ENCODE assay signal across 11 cellular contexts in genomic region chr14:100067481-100067880, GRCh38. TPM values are rescaled to one million over a fixed set of nuclear protein-coding genes. Genes with fewer than 3 reads are reported as not detected.
DNase-seq lines count a peak whose midpoint lies in the region; ATAC-seq, FAIRE-seq and TF ChIP-seq lines count a peak whose summit lies in the region.
"Had no signal": no experiment of that assay in that cellular context is flagged by ENCODE, and none has a peak within 500 bp of the region (broad histone marks: within the 10 kb centered on the region; RNA-seq: fewer than 3 reads in every experiment).

No MANE protein-coding gene starts in this region.

- POLR2A ChIA-PET in CD4-positive, alpha-beta T cell (lab: Charles Lee), result interaction anchor here (0.8 to 49.3 kb wide), 6 partner anchors 6 to 587 kb away, joined by 3 to 1638 read pairs (median 46); partner anchors contain the start of genes CCNK, EVL and SETD3
- POLR2A ChIA-PET in GM12878 (lab: Charles Lee), result interaction anchor here (1.2 to 2.0 kb wide), 5 partner anchors 9 to 174 kb away, joined by 3 to 9 read pairs (median 5); no protein-coding TSS in a partner anchor

- H3K27ac ChIP-seq in CD4-positive, alpha-beta T cell (ENCODE audit: low read depth, low read length), result peak overlapping the region; percentile 96
- H3K27ac ChIP-seq in GM12878 (ENCODE audit: control insufficient read depth, insufficient read depth), result peak overlapping the region; percentile 84
- H3K27ac ChIP-seq: SK-N-MC had no signal

- H3F3A ChIP-seq in Loucy (ENCODE audit: low read depth), result peaks cover 38% of the 10 kb centered on the region

- TF ChIP-seq EP300 in GM12878 (IDR thresholded peaks at IDR 0.05; ENCODE audit: borderline replicate concordance in 1 of 2, control insufficient read depth in 1 of 2, low read depth in 2 of 2, low read length in 2 of 2), result no peak

- no peak for FAIRE-seq in GM12878 (lab: Jason Lieb, UNC)

- no peaks in the 10 kb centered on the region for H3K9me2 ChIP-seq in Loucy (replicated peaks; ENCODE audit: low read depth, low read length)

- ATAC-seq in CD4-positive, alpha-beta T cell (ENCODE audit: poor library complexity), result no peak
- ATAC-seq in GM12878, result peak; percentile 6
- no peak for ATAC-seq in HG03432 (IDR thresholded peaks at IDR 0.05; ENCODE audit: unreplicated experiment)

- H3K79me2 ChIP-seq in Loucy (ENCODE audit: insufficient read depth, low read length) (peaks cover 73% of the 10 kb centered on the region), GM12878 (ENCODE audit: control insufficient read depth, insufficient read depth, low read length) (peaks cover 77% of the 10 kb centered on the region)

- SMC1A ChIA-PET in GM12878 (lab: Charles Lee; ENCODE audit: uncharacterized antibody, unreplicated experiment), result interaction anchor here (0.6 to 3.0 kb wide), 12 partner anchors 12 to 93 kb away, joined by 3 to 13 read pairs (median 4); no protein-coding TSS in a partner anchor

- no peaks in the 10 kb centered on the region for H3K27me3 ChIP-seq in CD4-positive, alpha-beta T cell (ENCODE audit: control insufficient read depth, insufficient read depth, low read length)
- H3K27me3 ChIP-seq in Loucy (ENCODE audit: insufficient read depth, low read length, poor library complexity, severe bottlenecking), result no peaks in the 10 kb centered on the region
- H3K27me3 ChIP-seq in GM12878 (replicated peaks in 1 of 2; ENCODE audit: control insufficient read depth in 2 of 2, insufficient read depth in 2 of 2, low read length in 1 of 2), result no peaks in the 10 kb centered on the region

- no TSS peak for BruUV-seq in GM12878 (replicated peaks; lab: Mats Ljungman, UMichigan)

- in situ Hi-C loops in GM12878 (cut with MboI), result no loop called here

- H3K27me3 Mint-ChIP-seq in CD4-positive, alpha-beta T cell, result no peaks in the 10 kb centered on the region
- H3K27me3 Mint-ChIP-seq in neural crest cell (ENCODE audit: low read depth), result no peaks in the 10 kb centered on the region

- DNase-seq in CD4-positive, alpha-beta T cell, result no peak
- no peak for DNase-seq in GM12878 (ENCODE audit: low read depth, low spot score)
- no peak for DNase-seq in neural crest cell (ENCODE audit: low read depth, low spot score)
- no peak for DNase-seq in cerebellar nuclear complex (lab: John Stamatoyannopoulos, UW)
- DNase-seq in NCI-H1092 (lab: John Stamatoyannopoulos, UW), result no peak
- DNase-seq in KG1 (lab: John Stamatoyannopoulos, UW), result no peak
- DNase-seq: Karpas-422, NCI-H446 treated with DMSO at 0.1 percent for 48 hours had no signal

- H3K4me2 ChIP-seq in Loucy (ENCODE audit: low read depth, low read length, poor library complexity, severe bottlenecking), result peak overlapping the region; percentile 92
- H3K4me2 ChIP-seq in GM12878 (ENCODE audit: control insufficient read depth, insufficient read depth), result peak overlapping the region; percentile 93

- H3K4me3 Mint-ChIP-seq in CD4-positive, alpha-beta T cell, result peak overlapping the region; percentile 95
- H3K4me3 Mint-ChIP-seq in neural crest cell, result no peak overlapping the region

- peaks cover 85% of the 10 kb centered on the region for H3K4me1 Mint-ChIP-seq in CD4-positive, alpha-beta T cell (ENCODE audit: low read depth)
- peaks cover 30% of the 10 kb centered on the region for H3K4me1 Mint-ChIP-seq in neural crest cell

- H3K36me3 ChIP-seq in Loucy (ENCODE audit: insufficient read depth, low read length) (no peaks in the 10 kb centered on the region), GM12878 (ENCODE audit: control insufficient read depth in 2 of 2, insufficient read depth in 2 of 2, low read length in 1 of 2) (no peaks in the 10 kb centered on the region; a peak in 1 of 4 replicates)

- H2AFZ ChIP-seq in Loucy (ENCODE audit: low read length) (no peak overlapping the region), GM12878 (ENCODE audit: control insufficient read depth, low read depth, low read length) (no peak overlapping the region; the same call in 1 of the 2 replicates)

- H3K36me3 Mint-ChIP-seq in CD4-positive, alpha-beta T cell (ENCODE audit: low read depth), result peaks cover 70% of the 10 kb centered on the region
- no peaks in the 10 kb centered on the region for H3K36me3 Mint-ChIP-seq in neural crest cell (ENCODE audit: low read depth)

- peak overlapping the region; percentile 98 for H3K27ac Mint-ChIP-seq in CD4-positive, alpha-beta T cell
- peak overlapping the region; percentile 39 for H3K27ac Mint-ChIP-seq in neural crest cell (ENCODE audit: unreplicated experiment)

- H3K9me3 Mint-ChIP-seq in CD4-positive, alpha-beta T cell, result no peaks in the 10 kb centered on the region
- no peaks in the 10 kb centered on the region for H3K9me3 Mint-ChIP-seq in neural crest cell

- intact Hi-C loops in CD4-positive, alpha-beta T cell (cut with DNase I, micrococcal nuclease), result loop anchor here (5.0 kb wide), 3 partner anchors 170 to 805 kb away; partner anchors contain the start of gene YY1 (in 1 of the 2)
- intact Hi-C loops in GM12878 (cut with micrococcal nuclease; ENCODE audit: unreplicated experiment), result loop anchor here (5.0 kb wide), 4 partner anchors 70 to 310 kb away; partner anchors contain the start of genes WDR25 and YY1

- CTCF ChIA-PET in CD4-positive, alpha-beta T cell (lab: Charles Lee), result interaction anchor here (1.3 to 31.7 kb wide), 5 partner anchors 8 to 125 kb away, joined by 3 to 1090 read pairs (median 8); no protein-coding TSS in a partner anchor
- CTCF ChIA-PET in GM12878 (lab: Yijun Ruan, JAX), result interaction anchor here (1.1 to 12.8 kb wide), 6 partner anchors 9 to 84 kb away, joined by 3 to 156 read pairs (median 5); no protein-coding TSS in a partner anchor

- H3K9ac ChIP-seq in Loucy (ENCODE audit: low read depth, low read length, poor library complexity, severe bottlenecking) (peak overlapping the region; percentile 97), GM12878 (ENCODE audit: control insufficient read depth, insufficient read depth, low read length) (peak overlapping the region; percentile 80)

- no peaks in the 10 kb centered on the region for H3K9me3 ChIP-seq in CD4-positive, alpha-beta T cell (ENCODE audit: control insufficient read depth, low read length)
- H3K9me3 ChIP-seq in Loucy (ENCODE audit: insufficient read depth, low read depth, low read length), result no peaks in the 10 kb centered on the region
- no peaks in the 10 kb centered on the region for H3K9me3 ChIP-seq in GM12878 (replicated peaks; ENCODE audit: control insufficient read depth, insufficient read depth, low read length)

- RAD21 ChIA-PET in GM12878 (lab: Charles Lee; ENCODE audit: unreplicated experiment), result interaction anchor here (0.8 to 6.3 kb wide), 7 partner anchors 7 to 126 kb away, joined by 4 to 33 read pairs (median 10); no protein-coding TSS in a partner anchor

- TF ChIP-seq CTCF in CD4-positive, alpha-beta T cell (IDR thresholded peaks at IDR 0.05), result no peak
- TF ChIP-seq CTCF in Loucy (conservative IDR thresholded peaks at IDR 0.05; ENCODE audit: low read length) (no peak), GM12878 (IDR thresholded peaks at IDR 0.05 in 2 of 3, conservative IDR thresholded peaks at IDR 0.05 in 1 of 3; ENCODE audit: control insufficient read depth in 2 of 3, extremely low read depth in 1 of 3, insufficient read depth in 1 of 3, low read depth in 3 of 3, low read length in 3 of 3) (no peak), neural crest cell (conservative IDR thresholded peaks at IDR 0.05) (no peak)

- H4K20me1 ChIP-seq in Loucy (ENCODE audit: insufficient read depth, low read length, poor library complexity, severe bottlenecking) (no peaks in the 10 kb centered on the region), GM12878 (ENCODE audit: control insufficient read depth, insufficient read depth) (no peaks in the 10 kb centered on the region)

- WGBS in GM12878 (ENCODE audit: insufficient coverage, insufficient replicate concordance, low lambda C conversion rate, missing lambda C conversion rate), result 1% methylated on average over 6 of the region's 6 CpGs

- no peak for TF ChIP-seq RAD21 in GM12878 (IDR thresholded peaks at IDR 0.05; ENCODE audit: insufficient read depth, low read depth, low read length)

- TF ChIP-seq POLR2A in GM12878 (IDR thresholded peaks at IDR 0.05; ENCODE audit: low read depth, low read length), result peak; percentile 39; the same call in 1 of the 2 replicates

- H3K4me3 ChIP-seq in Loucy (ENCODE audit: low read length, poor library complexity, severe bottlenecking), result peak overlapping the region; percentile 77
- peak overlapping the region; percentile 75 for H3K4me3 ChIP-seq in GM12878
- H3K4me3 ChIP-seq: SK-N-MC had no signal

- peaks cover 85% of the 10 kb centered on the region for H3K4me1 ChIP-seq in Loucy (ENCODE audit: insufficient read depth, low read length, poor library complexity, severe bottlenecking)
- H3K4me1 ChIP-seq in GM12878 (ENCODE audit: control insufficient read depth, insufficient read depth, low read length), result peaks cover 71% of the 10 kb centered on the region

RNA-seq across cellular contexts. Expression of gene EVL, which starts 2.3 kb away (rescaled TPM):
- 100 to 1,000 TPM; 660 to 678 TPM for total RNA-seq in CD4-positive, alpha-beta T cell
- total RNA-seq in GM12878 (2013; cell fraction: nucleolus; rRNA removed), result 1,242 and 1,365 TPM in 2 replicates
- 92.2 and 98.6 TPM in 2 replicates for total RNA-seq in GM12878 (2014; rRNA removed)
- total RNA-seq in GM12878 (2014; rRNA removed; fragmentation: Illumina TruSeq; extraction: Trizol), result 87.4 and 87.6 TPM in 2 replicates
- 104 and 112 TPM in 2 replicates for total RNA-seq in GM12878 (2021)
- polyA plus RNA-seq in GM12878 (2011; ENCODE audit: low read depth), result 102 TPM
- polyA plus RNA-seq in GM12878 (2011; rRNA removed), result 226 and 341 TPM in 2 replicates
- polyA plus RNA-seq in GM12878 (2011; cell fraction: cytosol; rRNA removed), result 282 and 297 TPM in 2 replicates
- polyA plus RNA-seq in GM12878 (2011; cell fraction: nucleus; rRNA removed), result 1,111 and 1,225 TPM in 2 replicates
- polyA plus RNA-seq in GM12878 (2012), result 138 and 162 TPM in 2 replicates
- 115 and 128 TPM in 2 replicates for polyA plus RNA-seq in GM12878 (2014; fragmentation: Illumina TruSeq; extraction: Trizol)
- 10 to 100 TPM; 11.9 to 13.6 TPM for polyA plus RNA-seq in GM12878 (2014; fragmentation: Nextera tagmentation; extraction: Ambion mirVana)
- 118 and 128 TPM in 2 replicates for polyA plus RNA-seq in GM12878 (2014; rRNA removed)
- polyA plus RNA-seq in GM12878 (2016; fragmentation: Nextera tagmentation; extraction: Ambion mirVana), result 10 to 100 TPM; 33.5 to 35.4 TPM
- polyA minus RNA-seq in GM12878 (2011; rRNA and poly(A)+ RNA removed), result 273 and 309 TPM in 2 replicates
- 71.8 and 79.0 TPM in 2 replicates for polyA minus RNA-seq in GM12878 (2011; cell fraction: cytosol; rRNA and poly(A)+ RNA removed)
- 230 and 324 TPM in 2 replicates for polyA minus RNA-seq in GM12878 (2011; cell fraction: nucleus; rRNA and poly(A)+ RNA removed)
- total RNA-seq in neural crest cell, result 197 and 218 TPM in 2 replicates
